ENCODE assay signal across 7 cellular contexts in genomic region chr14:92039073-92039719, GRCh38. TPM values are rescaled to one million over a fixed set of nuclear protein-coding genes. Genes with fewer than 3 reads are reported as not detected.
A peak's percentile ranks its signal among the peaks of the same experiment; 100 is the strongest.
DNase-seq lines count a peak whose midpoint lies in the region; ATAC-seq and TF ChIP-seq lines count a peak whose summit lies in the region.

No MANE protein-coding gene starts in this region.

- no peaks in the 10 kb centered on the region for H3K9me2 ChIP-seq in MM.1S (replicated peaks; ENCODE audit: insufficient read depth, low read length)

- H3K9me3 Mint-ChIP-seq in T-cell: no peaks in the 10 kb centered on the region

- POLR2A ChIA-PET in T-cell (lab: Charles Lee): interaction anchor here (0.6 to 2.2 kb wide), 4 partner anchors 12 to 508 kb away, joined by 3 to 14 read pairs (median 7); partner anchors contain the start of genes ATXN3 (in 1 of the 2), CPSF2 (in 1 of the 2) and NDUFB1 (in 1 of the 2)

- ATAC-seq in T-cell (replicated peaks in 1 of 4): no peak

- H3K36me3 Mint-ChIP-seq in T-cell: peaks cover 13% of the 10 kb centered on the region

- H3K79me2 ChIP-seq in MM.1S (ENCODE audit: low read length): peaks cover 43% of the 10 kb centered on the region

- H3K27me3 Mint-ChIP-seq in T-cell: no peaks in the 10 kb centered on the region

- peak overlapping the region; percentile 97 for H3K27ac Mint-ChIP-seq in T-cell

- H3K4me3 ChIP-seq in GM08714 (ENCODE audit: low read length) (peak overlapping the region; percentile 85), HAP-1 (peak overlapping the region; percentile 90), MM.1S (ENCODE audit: low read length) (peak overlapping the region; percentile 84), dorsolateral prefrontal cortex (peak overlapping the region; percentile 59 to 100 (median 86))

- intact Hi-C loops in dorsolateral prefrontal cortex (cut with DNase I): loop anchor here (2.0 to 5.0 kb wide), 3 partner anchors 68 to 527 kb away; partner anchors contain the start of genes ATXN3 (in 1 of the 2), CPSF2 (in 1 of the 2), NDUFB1 (in 1 of the 2) and PPP4R3A (in 1 of the 2)

- H3F3A ChIP-seq in MM.1S (ENCODE audit: insufficient read depth, low read length): no peaks in the 10 kb centered on the region

- TF ChIP-seq CTCF in MM.1S (IDR thresholded peaks at IDR 0.05; ENCODE audit: low read length): no peak
- no peak for TF ChIP-seq CTCF in dorsolateral prefrontal cortex (IDR thresholded peaks at IDR 0.05 in 54 of 56, conservative IDR thresholded peaks at IDR 0.05 in 2 of 56; ENCODE audit: low read depth in 1 of 56, partially characterized antibody in 56 of 56)

- H3K27ac ChIP-seq in MM.1S (ENCODE audit: low read length) (peak overlapping the region; percentile 86; the same call in 1 of the 2 replicates), dorsolateral prefrontal cortex (peak overlapping the region; percentile 51 to 98 (median 94)), substantia nigra (ENCODE audit: low read depth, low read length, poor library complexity, severe bottlenecking) (peak overlapping the region; percentile 85)

- peak overlapping the region; percentile 90 for H3K9ac ChIP-seq in MM.1S (ENCODE audit: low read length)

- peaks cover 23% of the 10 kb centered on the region for H3K4me1 ChIP-seq in HAP-1
- H3K4me1 ChIP-seq in MM.1S (ENCODE audit: low read length): no peaks in the 10 kb centered on the region

- H4K20me1 ChIP-seq in MM.1S (ENCODE audit: insufficient read depth, low read length): no peaks in the 10 kb centered on the region

- DNase-seq in HAP-1 (ENCODE audit: low spot score in 2 of 2) (peak; percentile 78 to 83), MM.1S (no peak), T-cell (peak in 7 of 34 experiments; percentile 3 to 21 (median 13)), dorsolateral prefrontal cortex (peak in 1 of 10 donors; percentile 55), medulla oblongata (ENCODE audit: extremely low spot score) (peak; percentile 46), substantia nigra (lab: John Stamatoyannopoulos, UW) (peak in 10 of 49 donors; percentile 18 to 76 (median 52))

- H3K4me1 Mint-ChIP-seq in T-cell: peaks cover 44 to 62% (median 58%) of the 10 kb centered on the region in 3 donors

- in situ Hi-C loops in HAP-1 (cut with MboI; ENCODE audit: low sequenced_read_pairs): no loop called here

- CTCF ChIA-PET in T-cell (lab: Charles Lee): interaction anchor here in 1 of 2 donors (1.9 to 2.3 kb wide), 2 partner anchors 68 to 83 kb away, joined by 14 to 33 read pairs; partner anchors contain the start of genes ATXN3, CPSF2 and NDUFB1

- H3K36me3 ChIP-seq in HAP-1 (replicated peaks) (no peaks in the 10 kb centered on the region; the same call in 1 of the 2 replicates), MM.1S (replicated peaks; ENCODE audit: insufficient read depth, low read length) (no peaks in the 10 kb centered on the region)

- peak overlapping the region; percentile 74 for H3K4me2 ChIP-seq in MM.1S (ENCODE audit: low read depth, low read length)

- H3K27me3 ChIP-seq in HAP-1 (ENCODE audit: low read depth) (no peaks in the 10 kb centered on the region), MM.1S (replicated peaks; ENCODE audit: insufficient read depth, low read length) (no peaks in the 10 kb centered on the region), dorsolateral prefrontal cortex (no peaks in the 10 kb centered on the region)

- no peaks in the 10 kb centered on the region for H3K9me3 ChIP-seq in HAP-1
- H3K9me3 ChIP-seq in MM.1S (replicated peaks; ENCODE audit: insufficient read depth, low read length): no peaks in the 10 kb centered on the region

- H2AFZ ChIP-seq in MM.1S (ENCODE audit: low read length): peak overlapping the region; percentile 70

- peak overlapping the region; percentile 97 to 100 (median 98) for H3K4me3 Mint-ChIP-seq in T-cell

RNA-seq across cellular contexts. Expression of gene TRIP11, which starts 0.7 kb away (rescaled TPM):
- total RNA-seq in T-cell (10 to 100 TPM; 52.7 to 58.3 (median 54.8) TPM), dorsolateral prefrontal cortex (10 to 100 TPM; 38.7 to 75.7 (median 58.3) TPM)
